ENCODE assay signal across 11 cellular contexts in genomic region chr5:128216860-128217531, GRCh38.
A peak's percentile ranks its signal among the peaks of the same experiment; 100 is the strongest.
DNase-seq lines count a peak whose midpoint lies in the region; ATAC-seq and TF ChIP-seq lines count a peak whose summit lies in the region.
"Had no signal": no experiment of that assay in that cellular context is flagged by ENCODE, and none has a peak within 500 bp of the region (broad histone marks: within the 10 kb centered on the region; RNA-seq: fewer than 3 reads in every experiment).

No MANE protein-coding gene starts in this region.

- no peak for TF ChIP-seq POLR2A in esophagus squamous epithelium (IDR thresholded peaks at IDR 0.05)

- H3K4me3 ChIP-seq in adipocyte (ENCODE audit: low read length) (no peak overlapping the region), skeletal muscle cell (ENCODE audit: low read depth, low read length) (no peak overlapping the region), esophagus squamous epithelium (no peak overlapping the region)

- H3K4me1 ChIP-seq in adipocyte (ENCODE audit: control insufficient read depth, insufficient read depth, low read length) = peaks cover 7% of the 10 kb centered on the region
- peaks cover 0 to 5% (median 0%) of the 10 kb centered on the region in 3 donors for H3K4me1 ChIP-seq in esophagus squamous epithelium

- whole genome bisulfite sequencing in esophagus squamous epithelium, 2 donors = 41 to 73% methylated on average over 2 to 7 of the region's 15 CpGs

- intact Hi-C loops in Right ventricle myocardium superior (cut with DNase I) = loop anchor here (10.0 kb wide), 1 partner anchor 638 kb away; no protein-coding TSS in a partner anchor
- intact Hi-C loops in esophagus squamous epithelium (cut with DNase I) = loop anchor here (5.0 to 10.0 kb wide), 2 partner anchors 280 to 458 kb away; no protein-coding TSS in a partner anchor

- no peak overlapping the region for H3K27ac ChIP-seq in esophagus squamous epithelium

- DNase-seq in GOT3 (lab: John Stamatoyannopoulos, UW) (peak; percentile 77), adipocyte (ENCODE audit: low read depth) (peak; percentile 51), Right ventricle myocardium superior (peak; percentile 57), skeletal muscle cell (ENCODE audit: low read depth) (peak; percentile 44), NCI-H1436 (lab: John Stamatoyannopoulos, UW) (no peak), esophagus squamous epithelium (lab: John Stamatoyannopoulos, UW) (no peak), DMS53 (lab: John Stamatoyannopoulos, UW) (no peak)
- DNase-seq: naive thymus-derived CD4-positive, alpha-beta T cell; NCI-H774; stimulated activated CD4-positive, alpha-beta T cell treated with anti-CD3 and anti-CD28 coated beads, Interleukin-4, amount 100 ng/mL, for 24 hours had no signal

- peak; percentile 83 for ATAC-seq in Right ventricle myocardium superior (ENCODE audit: poor library complexity)
- ATAC-seq in GM19452 (IDR thresholded peaks at IDR 0.05; ENCODE audit: unreplicated experiment) = no peak
- ATAC-seq: naive thymus-derived CD4-positive, alpha-beta T cell had no signal

- H3K9me3 ChIP-seq in adipocyte (ENCODE audit: control insufficient read depth, low read length) (no peaks in the 10 kb centered on the region), esophagus squamous epithelium (no peaks in the 10 kb centered on the region)

- no peaks in the 10 kb centered on the region for H3K27me3 ChIP-seq in adipocyte (replicated peaks; ENCODE audit: control insufficient read depth, insufficient read depth, low read length)
- H3K27me3 ChIP-seq in esophagus squamous epithelium = no peaks in the 10 kb centered on the region

- no peak overlapping the region for H3K9ac ChIP-seq in adipocyte (ENCODE audit: low read length)

- H3K36me3 ChIP-seq in adipocyte (ENCODE audit: control insufficient read depth, insufficient read depth, low read length, severe bottlenecking) (no peaks in the 10 kb centered on the region), esophagus squamous epithelium (no peaks in the 10 kb centered on the region)

- TF ChIP-seq CTCF in esophagus squamous epithelium (IDR thresholded peaks at IDR 0.05) = no peak

Comparison
In these comparisons a context has a peak if more than half of its experiments do, and no peak if none do; other contexts are left out.
1. DNase-seq: peak in GOT3 (single experiment), adipocyte (single experiment), Right ventricle myocardium superior (single experiment) and skeletal muscle cell (single experiment); none in NCI-H1436 (single experiment), esophagus squamous epithelium (single experiment) and DMS53 (single experiment).